ENCODE assay signal across 27 cellular contexts in genomic region chr9:14888272-14888671, GRCh38. TPM values are rescaled to one million over a fixed set of nuclear protein-coding genes. Genes with fewer than 3 reads are reported as not detected.
DNase-seq lines count a peak whose midpoint lies in the region; ATAC-seq, FAIRE-seq and TF ChIP-seq lines count a peak whose summit lies in the region.
"Had no signal": no experiment of that assay in that cellular context is flagged by ENCODE, and none has a peak within 500 bp of the region (broad histone marks: within the 10 kb centered on the region; RNA-seq: fewer than 3 reads in every experiment).

No MANE protein-coding gene starts in this region.

- no peaks in the 10 kb centered on the region for H3K27me3 Mint-ChIP-seq in Caco-2 (ENCODE audit: insufficient read depth, unreplicated experiment)
- H3K27me3 Mint-ChIP-seq: CD4-positive, CD25-positive, alpha-beta regulatory T cell had no signal

- ATAC-seq in pancreas (peak; percentile 27 to 57 (median 55)), GM21423 (IDR thresholded peaks at IDR 0.05; ENCODE audit: unreplicated experiment) (no peak), HG02678 (IDR thresholded peaks at IDR 0.05; ENCODE audit: unreplicated experiment) (no peak)
- ATAC-seq: HCT116 had no signal

- H3K36me3 Mint-ChIP-seq in Caco-2 (ENCODE audit: insufficient read depth, unreplicated experiment), result no peaks in the 10 kb centered on the region
- H3K36me3 Mint-ChIP-seq: CD4-positive, CD25-positive, alpha-beta regulatory T cell had no signal

- DNase-seq in DMS53 (lab: John Stamatoyannopoulos, UW) (peak; percentile 16), LoVo (ENCODE audit: low spot score) (peak; percentile 18), hepatocyte (ENCODE audit: low spot score) (no peak), pancreas (no peak), D341Med (ENCODE audit: low spot score) (no peak), Caco-2 (no peak)
- DNase-seq: CD4-positive, CD25-positive, alpha-beta regulatory T cell; DMS79 treated with DMSO at 0.1 percent for 48 hours; GF-D8; MV-4-11; NCI-H1105; NCI-H1436 treated with DMSO at 0.1 percent for 48 hours; NCI-H1930; NCI-H2107; NCI-H524 treated with DMSO at 0.1 percent for 48 hours; NCI-H774; SIG-M5; SK-N-SH; SW 1271 had no signal

- H2AFZ ChIP-seq in hepatocyte, result no peak overlapping the region

- no peak overlapping the region for H3K4me3 Mint-ChIP-seq in Caco-2 (ENCODE audit: unreplicated experiment)
- H3K4me3 Mint-ChIP-seq: CD4-positive, CD25-positive, alpha-beta regulatory T cell had no signal

- H3K4me1 ChIP-seq in hepatocyte (ENCODE audit: insufficient read depth) (peaks cover 27% of the 10 kb centered on the region), pancreas (peaks cover 0 to 18% (median 12%) of the 10 kb centered on the region in 3 donors), Caco-2 (no peaks in the 10 kb centered on the region)

- peak overlapping the region; percentile 0 for H3K4me2 ChIP-seq in hepatocyte
- H3K4me2 ChIP-seq: BLaER1, SK-N-SH had no signal

- CTCF ChIA-PET in Caco-2 (lab: Charles Lee), result no interaction called here

- FAIRE-seq in pancreas (lab: Jason Lieb, UNC), result peak; percentile 47
- FAIRE-seq: A204.1, GM12891, RCC 7860 had no signal

- POLR2A ChIA-PET in Caco-2 (lab: Charles Lee), result no interaction called here

- H3K27me3 ChIP-seq in hepatocyte (no peaks in the 10 kb centered on the region), pancreas (no peaks in the 10 kb centered on the region), Caco-2 (replicated peaks; ENCODE audit: control insufficient read depth, insufficient read depth, low read length) (no peaks in the 10 kb centered on the region)
- H3K27me3 ChIP-seq: BLaER1 had no signal

- no peaks in the 10 kb centered on the region for H4K20me1 ChIP-seq in hepatocyte (ENCODE audit: insufficient read depth, poor library complexity, severe bottlenecking)
- H4K20me1 ChIP-seq: BLaER1 had no signal

- BruUV-seq in Caco-2 (replicated peaks; lab: Mats Ljungman, UMichigan), result no TSS peak

- H3K27ac ChIP-seq in hepatocyte, result peak overlapping the region; percentile 11
- H3K27ac ChIP-seq in pancreas, result peak overlapping the region in 1 of 4 donors; percentile 31
- H3K27ac ChIP-seq: BLaER1 had no signal

- no peaks in the 10 kb centered on the region for H3K9me3 ChIP-seq in hepatocyte (ENCODE audit: low read depth)
- no peaks in the 10 kb centered on the region for H3K9me3 ChIP-seq in pancreas
- no peaks in the 10 kb centered on the region for H3K9me3 ChIP-seq in Caco-2
- H3K9me3 ChIP-seq: BLaER1, SK-N-SH had no signal

- H3K9me3 Mint-ChIP-seq in Caco-2 (ENCODE audit: unreplicated experiment), result no peaks in the 10 kb centered on the region

- peaks cover 87% of the 10 kb centered on the region for H3K79me2 ChIP-seq in hepatocyte

- H3K4me3 ChIP-seq in hepatocyte (no peak overlapping the region), pancreas (no peak overlapping the region), Caco-2 (ENCODE audit: low read depth, low read length) (no peak overlapping the region)
- H3K4me3 ChIP-seq: BLaER1 had no signal

- peaks cover 3% of the 10 kb centered on the region for H3K4me1 Mint-ChIP-seq in Caco-2 (ENCODE audit: low read depth, unreplicated experiment)
- H3K4me1 Mint-ChIP-seq: CD4-positive, CD25-positive, alpha-beta regulatory T cell had no signal

- intact Hi-C loops in pancreas (cut with DNase I), result no loop called here
- intact Hi-C loops in Caco-2 (cut with micrococcal nuclease; ENCODE audit: unreplicated experiment), result no loop called here

- H3K36me3 ChIP-seq in hepatocyte (replicated peaks; ENCODE audit: insufficient read depth, low read depth), result no peaks in the 10 kb centered on the region
- no peaks in the 10 kb centered on the region for H3K36me3 ChIP-seq in pancreas
- no peaks in the 10 kb centered on the region for H3K36me3 ChIP-seq in Caco-2 (ENCODE audit: control insufficient read depth, insufficient read depth, low read length)
- H3K36me3 ChIP-seq: BLaER1 had no signal

- TF ChIP-seq CTCF in hepatocyte (IDR thresholded peaks at IDR 0.05; ENCODE audit: poor library complexity) (no peak), pancreas (IDR thresholded peaks at IDR 0.05) (no peak), Caco-2 (IDR thresholded peaks at IDR 0.05; ENCODE audit: insufficient read depth in 1 of 2, low read depth in 1 of 2, low read length in 1 of 2, severe bottlenecking in 1 of 2, unreplicated experiment in 1 of 2) (no peak)

- H3K27ac Mint-ChIP-seq in Caco-2 (ENCODE audit: unreplicated experiment), result no peak overlapping the region
- H3K27ac Mint-ChIP-seq: CD4-positive, CD25-positive, alpha-beta regulatory T cell had no signal

- 72% methylated on average over 1 of the region's 1 CpG for WGBS in hepatocyte (ENCODE audit: low lambda C conversion rate, missing lambda C conversion rate)
- WGBS in pancreas, 2 donors, result 38 to 50% methylated on average over 1 of the region's 1 CpG

- H3K9me2 ChIP-seq in hepatocyte (replicated peaks; ENCODE audit: insufficient read depth), result no peaks in the 10 kb centered on the region
- H3K9me2 ChIP-seq: SK-N-SH had no signal

RNA-seq across cellular contexts. Expression of gene FREM1, which starts 22.0 kb away (rescaled TPM):
- total RNA-seq in hepatocyte, result 27.7 and 36.1 TPM in 2 replicates
- polyA plus RNA-seq in hepatocyte, result 9.7 and 12.0 TPM in 2 replicates
- 10 to 100 TPM in 2 of 6 donors, 1 to 10 TPM in 4; 4.6 to 19.8 (median 7.4) TPM for total RNA-seq in pancreas
- polyA plus RNA-seq in pancreas, result 10 to 100 TPM in 1 of 2 donors, 1 to 10 TPM in 1; 8.4 to 15.4 TPM
- 0.50 and 0.67 TPM in 2 replicates for total RNA-seq in Caco-2 (2022)
- polyA plus RNA-seq: AG04450; CD4-positive, CD25-positive, alpha-beta regulatory T cell had no signal

Comparison
In these comparisons a context has a peak if more than half of its experiments do, and no peak if none do; other contexts are left out.
1. DNase-seq: peak in DMS53 (single experiment) and LoVo (single experiment); none in hepatocyte (single experiment), pancreas (0 of 6), D341Med (single experiment) and Caco-2 (0 of 2).
2. ATAC-seq: peak in pancreas (4 of 4); none in GM21423 (single experiment) and HG02678 (single experiment).